In the genomic region with DNA sequence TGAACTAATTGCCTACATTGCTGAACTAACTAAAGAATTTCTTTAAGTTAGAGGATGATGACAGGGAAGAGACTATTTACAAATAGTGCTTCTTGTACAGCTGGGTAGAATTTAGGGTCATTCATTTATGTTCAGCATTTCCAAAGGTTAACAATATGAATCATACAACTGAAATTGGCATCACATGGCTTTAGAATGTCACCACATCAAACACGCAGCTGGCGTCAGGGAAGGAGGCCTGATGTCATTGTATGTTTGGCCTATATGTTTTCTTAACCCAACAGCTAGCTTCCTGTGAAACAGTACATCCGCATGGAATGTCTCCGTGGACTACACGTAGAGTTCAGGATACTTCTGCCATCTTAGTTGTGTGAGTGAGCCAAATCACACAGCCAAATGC, we compare ENCODE assay signal across 16 cellular contexts.
DNase-seq lines count a peak whose midpoint lies in the region; ATAC-seq and TF ChIP-seq lines count a peak whose summit lies in the region.
"Had no signal": no experiment of that assay in that cellular context is flagged by ENCODE, and none has a peak within 500 bp of the region (broad histone marks: within the 10 kb centered on the region; RNA-seq: fewer than 3 reads in every experiment).

No MANE protein-coding gene starts in this region.

- no peaks in the 10 kb centered on the region for H3K4me1 ChIP-seq in BE2C

- no peak overlapping the region for H3K4me3 ChIP-seq in BE2C (ENCODE audit: low read depth, low read length)
- H3K4me3 ChIP-seq: skin epidermis had no signal

- H3K27ac Mint-ChIP-seq in activated naive CD4-positive, alpha-beta T cell treated with anti-CD3 and anti-CD28 coated beads for 36 hours = no peak overlapping the region
- peak overlapping the region; percentile 61 for H3K27ac Mint-ChIP-seq in activated T-helper 17 cell treated with anti-CD3 and anti-CD28 coated beads, Interleukin-2, amount 50 U/mL, for 72 hours
- H3K27ac Mint-ChIP-seq: activated CD8-positive, alpha-beta memory T cell treated with anti-CD3 and anti-CD28 coated beads, Interleukin-2, amount 10 ng/mL, durations not matched to agents 7 days and 5 days had no signal

- H3K9me3 ChIP-seq in BE2C = no peaks in the 10 kb centered on the region

- H3K27me3 Mint-ChIP-seq in activated naive CD4-positive, alpha-beta T cell treated with anti-CD3 and anti-CD28 coated beads for 36 hours (ENCODE audit: low read depth) = no peaks in the 10 kb centered on the region
- no peaks in the 10 kb centered on the region for H3K27me3 Mint-ChIP-seq in activated T-helper 17 cell treated with anti-CD3 and anti-CD28 coated beads, Interleukin-2, amount 50 U/mL, for 72 hours
- H3K27me3 Mint-ChIP-seq: activated CD8-positive, alpha-beta memory T cell treated with anti-CD3 and anti-CD28 coated beads, Interleukin-2, amount 10 ng/mL, durations not matched to agents 7 days and 5 days had no signal

- ATAC-seq in activated T-helper 17 cell treated with anti-CD3 and anti-CD28 coated beads, Interleukin-2, amount 50 U/mL, for 72 hours (replicated peaks) = peak; percentile 93
- peak; percentile 85 for ATAC-seq in stimulated activated naive CD8-positive, alpha-beta T cell treated with anti-CD3 and anti-CD28 coated beads, Interleukin-15, Interleukin-2, amounts not matched to agents 100 U/mL and 50 U/mL, for 24 hours
- ATAC-seq: activated CD8-positive, alpha-beta memory T cell treated with anti-CD3 and anti-CD28 coated beads, Interleukin-2, amount 10 ng/mL, durations not matched to agents 7 days and 5 days had no signal

- H3K36me3 Mint-ChIP-seq in activated naive CD4-positive, alpha-beta T cell treated with anti-CD3 and anti-CD28 coated beads for 36 hours (ENCODE audit: low read depth) = no peaks in the 10 kb centered on the region
- peaks cover 5% of the 10 kb centered on the region for H3K36me3 Mint-ChIP-seq in activated T-helper 17 cell treated with anti-CD3 and anti-CD28 coated beads, Interleukin-2, amount 50 U/mL, for 72 hours (ENCODE audit: low read depth)

- TF ChIP-seq CTCF in BE2C (IDR thresholded peaks at IDR 0.05; ENCODE audit: low read depth, low read length) = no peak

- no peak overlapping the region for H3K4me3 Mint-ChIP-seq in activated naive CD4-positive, alpha-beta T cell treated with anti-CD3 and anti-CD28 coated beads for 36 hours
- no peak overlapping the region for H3K4me3 Mint-ChIP-seq in activated T-helper 17 cell treated with anti-CD3 and anti-CD28 coated beads, Interleukin-2, amount 50 U/mL, for 72 hours
- H3K4me3 Mint-ChIP-seq: activated CD8-positive, alpha-beta memory T cell treated with anti-CD3 and anti-CD28 coated beads, Interleukin-2, amount 10 ng/mL, durations not matched to agents 7 days and 5 days had no signal

- peaks cover 17% of the 10 kb centered on the region for H3K4me1 Mint-ChIP-seq in activated naive CD4-positive, alpha-beta T cell treated with anti-CD3 and anti-CD28 coated beads for 36 hours (ENCODE audit: low read depth)
- H3K4me1 Mint-ChIP-seq in activated T-helper 17 cell treated with anti-CD3 and anti-CD28 coated beads, Interleukin-2, amount 50 U/mL, for 72 hours = peaks cover 6% of the 10 kb centered on the region

- peak; percentile 69 for DNase-seq in activated naive CD4-positive, alpha-beta T cell treated with anti-CD3 and anti-CD28 coated beads for 36 hours
- no peak for DNase-seq in activated naive CD4-positive, alpha-beta T cell (lab: John Stamatoyannopoulos, UW)
- DNase-seq in fibroblast of peridontal ligament (ENCODE audit: extremely low read depth) = peak; percentile 78
- peak; percentile 64 for DNase-seq in stimulated activated naive CD8-positive, alpha-beta T cell treated with anti-CD3 and anti-CD28 coated beads, Interleukin-15, Interleukin-2, amounts not matched to agents 100 U/mL and 50 U/mL, for 24 hours
- no peak for DNase-seq in ecto neural progenitor cell (ENCODE audit: low spot score)
- no peak for DNase-seq in NAMALWA (ENCODE audit: low spot score)
- DNase-seq in BE2C = no peak
- DNase-seq: activated CD8-positive, alpha-beta memory T cell treated with anti-CD3 and anti-CD28 coated beads, Interleukin-2, amount 10 ng/mL, durations not matched to agents 7 days and 5 days; AML-193; glutamatergic neuron; MV-4-11; nucleus accumbens; Right ventricle myocardium superior; T1000 had no signal

- intact Hi-C loops in activated naive CD4-positive, alpha-beta T cell treated with anti-CD3 and anti-CD28 coated beads for 36 hours (cut with micrococcal nuclease) = loop anchor here (1.0 to 5.0 kb wide), 5 partner anchors 22 to 203 kb away; a partner anchor contains a TSS

- H3K36me3 ChIP-seq in BE2C = no peaks in the 10 kb centered on the region

- peaks cover 4% of the 10 kb centered on the region for H3K9me3 Mint-ChIP-seq in activated naive CD4-positive, alpha-beta T cell treated with anti-CD3 and anti-CD28 coated beads for 36 hours
- H3K9me3 Mint-ChIP-seq in activated T-helper 17 cell treated with anti-CD3 and anti-CD28 coated beads, Interleukin-2, amount 50 U/mL, for 72 hours = no peaks in the 10 kb centered on the region

- H3K27me3 ChIP-seq in BE2C = no peaks in the 10 kb centered on the region

- CTCF ChIA-PET in activated naive CD4-positive, alpha-beta T cell treated with anti-CD3 and anti-CD28 coated beads for 36 hours (lab: Charles Lee) = interaction anchor here (1.1 kb wide), 1 partner anchor 68 kb away, joined by 3 read pairs; no protein-coding TSS in a partner anchor

Comparison
In these comparisons a context has a peak if more than half of its experiments do, and no peak if none do; other contexts are left out.
1. DNase-seq: peak in activated naive CD4-positive, alpha-beta T cell treated with anti-CD3 and anti-CD28 coated beads for 36 hours (single experiment), fibroblast of peridontal ligament (single experiment) and stimulated activated naive CD8-positive, alpha-beta T cell treated with anti-CD3 and anti-CD28 coated beads, Interleukin-15, Interleukin-2, amounts not matched to agents 100 U/mL and 50 U/mL, for 24 hours (single experiment); none in activated naive CD4-positive, alpha-beta T cell (0 of 4), ecto neural progenitor cell (single experiment), NAMALWA (single experiment) and BE2C (single experiment).